1 cellular context compared by ENCODE assay signal in the genomic region with DNA sequence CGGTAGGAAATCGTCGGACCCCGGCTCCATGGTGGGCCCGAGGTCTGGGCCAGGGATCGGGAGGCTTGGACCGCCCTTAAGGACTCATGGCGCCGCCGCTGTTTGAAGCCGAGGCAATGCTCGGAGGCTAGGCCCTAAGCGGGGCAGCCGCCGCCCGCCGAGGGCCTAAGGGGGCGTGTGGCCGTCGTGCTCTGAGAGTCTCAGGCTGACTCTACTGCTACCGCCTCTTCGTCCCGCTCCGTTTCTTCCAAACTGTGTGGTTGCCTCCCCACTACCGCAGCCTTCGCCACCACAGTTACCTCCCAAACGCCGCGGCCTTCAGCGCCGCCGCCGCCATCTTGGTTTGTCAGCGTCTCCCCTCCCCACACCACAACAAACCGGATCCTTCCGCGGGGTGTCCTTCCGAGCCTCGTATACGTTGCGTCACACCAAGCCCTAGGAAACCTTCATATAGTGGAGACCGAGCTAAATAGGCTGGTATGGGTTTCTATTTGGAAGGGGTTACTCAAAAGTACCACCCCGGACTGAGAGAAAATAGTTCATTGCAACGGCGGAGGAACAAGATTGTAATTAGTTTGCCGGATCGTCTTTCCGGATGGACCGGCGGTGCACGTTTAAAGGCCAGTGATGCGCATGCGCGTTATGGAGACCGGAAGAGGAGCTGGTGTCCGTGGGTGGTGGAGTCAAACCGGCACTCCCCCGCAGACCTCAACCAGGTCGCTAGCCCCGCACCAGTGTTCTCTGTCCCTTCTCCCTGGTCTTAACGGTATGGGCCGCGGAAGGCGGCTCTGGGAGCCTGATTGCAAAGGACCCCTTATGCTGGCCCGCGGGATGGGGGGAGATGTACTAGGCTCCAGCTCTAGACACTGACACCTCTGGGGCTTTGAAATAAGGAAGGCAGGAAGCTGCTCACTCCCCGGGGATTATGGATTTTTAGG.
TF ChIP-seq lines count a peak whose summit lies in the region.

KDM5C (minus strand) TSS at position 348 of the 938 bp plus-strand sequence; CDS start at position 30, 318 bp downstream.

TF ChIP-seq in WTC11, 78 proteins besides CTCF, POLR2A, EP300 and RAD21 (continued from another document):
- TF ChIP-seq SP1 (CRISPR knock-in tag; conservative IDR thresholded peaks at IDR 0.05) (no peak; the same call in 1 of the 2 replicates), ARID4B (CRISPR knock-in tag; IDR thresholded peaks at IDR 0.05; ENCODE audit: borderline replicate concordance) (peak; percentile 26; the same call in 1 of the 2 replicates), NR3C1 (CRISPR knock-in tag; conservative IDR thresholded peaks at IDR 0.05; ENCODE audit: low read depth) (no peak), CREM (CRISPR knock-in tag; IDR thresholded peaks at IDR 0.05) (0 out of 2 replicates have a peak, but pooled peaks have one; percentile 16), PRDM15 (CRISPR knock-in tag; IDR thresholded peaks at IDR 0.05) (no peak), KAT7 (CRISPR knock-in tag; IDR thresholded peaks at IDR 0.05; ENCODE audit: borderline replicate concordance) (no peak), ZNF671 (CRISPR knock-in tag; IDR thresholded peaks at IDR 0.05) (no peak), NFYB (CRISPR knock-in tag; conservative IDR thresholded peaks at IDR 0.05; ENCODE audit: low read depth) (no peak), ZNF423 (CRISPR knock-in tag; IDR thresholded peaks at IDR 0.05) (no peak), SMAD4 (CRISPR knock-in tag; IDR thresholded peaks at IDR 0.05) (no peak), ETV6 (CRISPR knock-in tag; IDR thresholded peaks at IDR 0.05) (no peak), ELF4 (CRISPR knock-in tag; IDR thresholded peaks at IDR 0.05; ENCODE audit: low read depth) (no peak), FOXK1 (CRISPR knock-in tag; IDR thresholded peaks at IDR 0.05) (peak; percentile 58; the same call in 1 of the 2 replicates), HMGXB4 (CRISPR knock-in tag; IDR thresholded peaks at IDR 0.05) (peak; percentile 37; the same call in 1 of the 2 replicates), USF2 (CRISPR knock-in tag; IDR thresholded peaks at IDR 0.05) (no peak)
- TF ChIP-seq, protein P1, sequence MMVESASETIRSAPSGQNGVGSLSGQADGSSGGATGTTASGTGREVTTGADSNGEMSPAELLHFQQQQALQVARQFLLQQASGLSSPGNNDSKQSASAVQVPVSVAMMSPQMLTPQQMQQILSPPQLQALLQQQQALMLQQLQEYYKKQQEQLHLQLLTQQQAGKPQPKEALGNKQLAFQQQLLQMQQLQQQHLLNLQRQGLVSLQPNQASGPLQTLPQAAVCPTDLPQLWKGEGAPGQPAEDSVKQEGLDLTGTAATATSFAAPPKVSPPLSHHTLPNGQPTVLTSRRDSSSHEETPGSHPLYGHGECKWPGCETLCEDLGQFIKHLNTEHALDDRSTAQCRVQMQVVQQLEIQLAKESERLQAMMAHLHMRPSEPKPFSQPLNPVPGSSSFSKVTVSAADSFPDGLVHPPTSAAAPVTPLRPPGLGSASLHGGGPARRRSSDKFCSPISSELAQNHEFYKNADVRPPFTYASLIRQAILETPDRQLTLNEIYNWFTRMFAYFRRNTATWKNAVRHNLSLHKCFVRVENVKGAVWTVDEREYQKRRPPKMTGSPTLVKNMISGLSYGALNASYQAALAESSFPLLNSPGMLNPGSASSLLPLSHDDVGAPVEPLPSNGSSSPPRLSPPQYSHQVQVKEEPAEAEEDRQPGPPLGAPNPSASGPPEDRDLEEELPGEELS (CRISPR knock-in tag; IDR thresholded peaks at IDR 0.05), result 0 out of 2 replicates have a peak, but pooled peaks have one; percentile 38
- TF ChIP-seq, protein P2, sequence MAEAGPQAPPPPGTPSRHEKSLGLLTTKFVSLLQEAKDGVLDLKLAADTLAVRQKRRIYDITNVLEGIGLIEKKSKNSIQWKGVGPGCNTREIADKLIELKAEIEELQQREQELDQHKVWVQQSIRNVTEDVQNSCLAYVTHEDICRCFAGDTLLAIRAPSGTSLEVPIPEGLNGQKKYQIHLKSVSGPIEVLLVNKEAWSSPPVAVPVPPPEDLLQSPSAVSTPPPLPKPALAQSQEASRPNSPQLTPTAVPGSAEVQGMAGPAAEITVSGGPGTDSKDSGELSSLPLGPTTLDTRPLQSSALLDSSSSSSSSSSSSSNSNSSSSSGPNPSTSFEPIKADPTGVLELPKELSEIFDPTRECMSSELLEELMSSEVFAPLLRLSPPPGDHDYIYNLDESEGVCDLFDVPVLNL (CRISPR knock-in tag; IDR thresholded peaks at IDR 0.05; ENCODE audit: borderline replicate concordance, low read depth), result 0 out of 2 replicates have a peak, but pooled peaks have one; percentile 27
- TF ChIP-seq, protein P3, sequence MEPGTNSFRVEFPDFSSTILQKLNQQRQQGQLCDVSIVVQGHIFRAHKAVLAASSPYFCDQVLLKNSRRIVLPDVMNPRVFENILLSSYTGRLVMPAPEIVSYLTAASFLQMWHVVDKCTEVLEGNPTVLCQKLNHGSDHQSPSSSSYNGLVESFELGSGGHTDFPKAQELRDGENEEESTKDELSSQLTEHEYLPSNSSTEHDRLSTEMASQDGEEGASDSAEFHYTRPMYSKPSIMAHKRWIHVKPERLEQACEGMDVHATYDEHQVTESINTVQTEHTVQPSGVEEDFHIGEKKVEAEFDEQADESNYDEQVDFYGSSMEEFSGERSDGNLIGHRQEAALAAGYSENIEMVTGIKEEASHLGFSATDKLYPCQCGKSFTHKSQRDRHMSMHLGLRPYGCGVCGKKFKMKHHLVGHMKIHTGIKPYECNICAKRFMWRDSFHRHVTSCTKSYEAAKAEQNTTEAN (CRISPR knock-in tag; IDR thresholded peaks at IDR 0.05), result peak; percentile 30; the same call in 1 of the 2 replicates
